1 cellular context compared by ENCODE assay signal in the genomic region with DNA sequence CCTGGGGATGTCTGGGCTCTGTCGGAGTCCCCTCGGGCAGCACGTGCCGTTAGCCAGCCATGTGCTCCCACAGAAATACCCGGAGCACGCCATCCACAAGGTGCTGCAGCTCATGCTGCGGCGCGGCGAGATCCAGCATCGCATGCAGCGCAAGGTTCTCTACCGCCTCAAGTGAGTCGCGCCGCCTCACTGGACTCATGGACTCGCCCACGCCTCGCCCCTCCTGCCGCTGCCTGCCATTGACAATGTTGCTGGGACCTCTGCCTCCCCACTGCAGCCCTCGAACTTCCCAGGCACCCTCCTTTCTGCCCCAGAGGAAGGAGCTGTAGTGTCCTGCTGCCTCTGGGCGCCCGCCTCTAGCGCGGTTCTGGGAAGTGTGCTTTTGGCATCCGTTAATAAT.
TF ChIP-seq lines count a peak whose summit lies in the region.

No MANE protein-coding gene starts in this region.

TF ChIP-seq in K562, 482 proteins besides CTCF, POLR2A, EP300 and RAD21:
- peak; percentile 31; the same call in 1 of the 2 replicates for TF ChIP-seq POLR2G (IDR thresholded peaks at IDR 0.05; ENCODE audit: low read depth, low read length)
- TF ChIP-seq POLR3G (IDR thresholded peaks at IDR 0.05; ENCODE audit: extremely low read depth, insufficient read length, insufficient replicate concordance), result no peak
- TF ChIP-seq MBD2 (IDR thresholded peaks at IDR 0.05; ENCODE audit: borderline replicate concordance, low read depth), result no peak
- TF ChIP-seq ZNF311 (CRISPR knock-in tag; IDR thresholded peaks at IDR 0.05), result no peak
- no peak for TF ChIP-seq HES1 (IDR thresholded peaks at IDR 0.05; ENCODE audit: low read depth)
- TF ChIP-seq RBFOX2 (IDR thresholded peaks at IDR 0.05; ENCODE audit: low read depth, low read length), result 0 out of 2 replicates have a peak, but pooled peaks have one; percentile 38
